In genomic region chr1:55071477-55071876, GRCh38 we compare ENCODE assay signal across 8 cellular contexts. TPM values are rescaled to one million over a fixed set of nuclear protein-coding genes. Genes with fewer than 3 reads are reported as not detected.
A peak's percentile ranks its signal among the peaks of the same experiment; 100 is the strongest.
DNase-seq lines count a peak whose midpoint lies in the region; ATAC-seq and TF ChIP-seq lines count a peak whose summit lies in the region.

No MANE protein-coding gene starts in this region.

- TF ChIP-seq CTCF in foreskin keratinocyte (conservative IDR thresholded peaks at IDR 0.05) = peak; percentile 62

- peaks cover 2 to 10% of the 10 kb centered on the region in 2 donors for H3K4me1 Mint-ChIP-seq in immature natural killer cell

- H3K9me3 Mint-ChIP-seq in immature natural killer cell = no peaks in the 10 kb centered on the region

- no peaks in the 10 kb centered on the region for H3K9me3 ChIP-seq in SK-N-MC (ENCODE audit: low read depth, low read length)

- H3K27ac Mint-ChIP-seq in immature natural killer cell = peak overlapping the region in 2 of 6 donors; percentile 57 to 70

- H3K27me3 Mint-ChIP-seq in immature natural killer cell (ENCODE audit: low read depth in 3 of 3) = peaks cover 0 to 6% (median 5%) of the 10 kb centered on the region in 3 donors

- H3K4me3 ChIP-seq in SK-N-MC = no peak overlapping the region

- H3K27ac ChIP-seq in SK-N-MC (no peak overlapping the region), foreskin keratinocyte (no peak overlapping the region)

- in situ Hi-C loops in KBM-7 (cut with MboI; ENCODE audit: low pct_unique_long_range_greater_than_20kb, low sequenced_read_pairs) = no loop called here

- ATAC-seq in foreskin keratinocyte (peak; percentile 87), HG03025 (IDR thresholded peaks at IDR 0.05; ENCODE audit: low FRiP score, unreplicated experiment) (no peak)

- DNase-seq in ELF-1 (ENCODE audit: low read depth, low spot score) (peak; percentile 79), KBM-7 (peak; percentile 46), SK-N-MC (ENCODE audit: low read depth, low spot score) (peak; percentile 3), foreskin keratinocyte (peak; percentile 41 to 50), stromal cell of bone marrow (ENCODE audit: low read depth) (peak; percentile 25), immature natural killer cell (no peak)
- DNase-seq in effector CD4-positive, alpha-beta T cell = no peak

- H3K27me3 ChIP-seq in foreskin keratinocyte = no peaks in the 10 kb centered on the region

- no peaks in the 10 kb centered on the region for H3K4me1 ChIP-seq in foreskin keratinocyte

- peaks cover 35 to 76% (median 65%) of the 10 kb centered on the region in 3 donors for H3K36me3 Mint-ChIP-seq in immature natural killer cell

- no peak overlapping the region for H3K4me3 Mint-ChIP-seq in immature natural killer cell

- H3K36me3 ChIP-seq in SK-N-MC (ENCODE audit: insufficient read depth, low read length) = peaks cover 66% of the 10 kb centered on the region

- no peak overlapping the region for H3K9ac ChIP-seq in SK-N-MC (ENCODE audit: insufficient read length)

RNA-seq across cellular contexts. Expression of gene PCSK9, which starts 32.1 kb away (rescaled TPM):
- total RNA-seq in foreskin keratinocyte = 159 and 184 TPM in 2 replicates
- polyA plus RNA-seq in foreskin keratinocyte = 149 and 163 TPM in 2 replicates
- not detected for polyA plus RNA-seq in immature natural killer cell

Comparison
In these comparisons a context has a peak if more than half of its experiments do, and no peak if none do; other contexts are left out.
1. DNase-seq: peak in ELF-1 (single experiment), KBM-7 (single experiment), SK-N-MC (single experiment), foreskin keratinocyte (2 of 2) and stromal cell of bone marrow (single experiment); none in effector CD4-positive, alpha-beta T cell (single experiment) and immature natural killer cell (0 of 3).
2. RNA of gene PCSK9, which starts 32.1 kb away (polyA plus RNA-seq): 149 to 163 TPM in foreskin keratinocyte; not detected in immature natural killer cell; every median in the first group is over 100 times any median in the second.